ENCODE assay signal across 25 cellular contexts in the genomic region with DNA sequence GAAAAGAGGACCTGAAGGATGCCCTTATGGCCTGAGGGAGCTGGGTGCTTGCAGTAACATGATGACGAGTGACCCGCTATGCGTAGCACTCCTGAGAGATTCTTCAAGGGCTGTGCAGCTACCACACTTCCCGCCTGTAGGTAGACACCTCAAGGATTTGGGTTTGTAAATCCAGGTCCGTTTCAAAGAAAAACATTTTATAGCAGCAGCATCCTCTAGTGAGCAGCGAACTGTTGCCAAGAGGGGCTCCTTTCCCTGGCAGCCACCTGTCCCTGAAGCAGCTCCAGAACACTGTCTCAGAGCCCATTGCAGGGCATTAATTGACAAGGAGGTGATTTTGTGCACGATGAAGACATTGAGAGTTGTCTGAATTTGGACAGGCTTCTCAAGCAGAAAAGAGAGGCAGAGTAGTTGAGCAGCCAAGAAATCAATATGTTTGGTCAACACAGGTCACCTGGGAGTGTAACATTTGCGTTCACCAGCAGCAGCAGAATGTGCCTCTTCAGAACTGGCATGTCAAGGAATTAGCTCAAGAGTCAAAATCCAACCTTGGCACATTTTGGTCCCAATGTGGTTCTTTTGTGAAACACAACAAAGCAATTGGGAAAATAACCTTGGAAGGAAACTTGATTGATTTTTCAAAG.
"Had no signal": no experiment of that assay in that cellular context is flagged by ENCODE, and none has a peak within 500 bp of the region (broad histone marks: within the 10 kb centered on the region; RNA-seq: fewer than 3 reads in every experiment).

No MANE protein-coding gene starts in this region.

- H3K9me3 Mint-ChIP-seq: activated naive CD4-positive, alpha-beta T cell treated with anti-CD3 and anti-CD28 coated beads, Interleukin-2, amount 50 U/mL, for 24 hours; T-helper 2 cell treated with Interferon-gamma antibody and Interleukin-4, amounts not matched to agents 5 μg/mL and 100 μg/mL, for 36 hours had no signal

- H3K4me3 ChIP-seq: Peyer's patch, SJSA1 had no signal

- H3K4me1 Mint-ChIP-seq: activated naive CD4-positive, alpha-beta T cell treated with anti-CD3 and anti-CD28 coated beads, Interleukin-2, amount 50 U/mL, for 24 hours; central memory CD8-positive, alpha-beta T cell had no signal

- H3K4me3 Mint-ChIP-seq: activated CD8-positive, alpha-beta T cell treated with anti-CD3 and anti-CD28 coated beads, Interleukin-2, amount 10 ng/mL, durations not matched to agents 7 days and 5 days; activated naive CD4-positive, alpha-beta T cell treated with anti-CD3 and anti-CD28 coated beads, Interleukin-2, amount 50 U/mL, for 24 hours; central memory CD8-positive, alpha-beta T cell; T-helper 2 cell treated with Interferon-gamma antibody and Interleukin-4, amounts not matched to agents 5 μg/mL and 100 μg/mL, for 36 hours had no signal

- H3K4me1 ChIP-seq: Peyer's patch, SJSA1 had no signal

- H3K27me3 Mint-ChIP-seq: central memory CD8-positive, alpha-beta T cell had no signal

- H3K36me3 ChIP-seq: Peyer's patch, SJSA1 had no signal

- H3K27ac Mint-ChIP-seq: activated CD8-positive, alpha-beta T cell treated with anti-CD3 and anti-CD28 coated beads, Interleukin-2, amount 10 ng/mL, durations not matched to agents 7 days and 5 days; activated naive CD4-positive, alpha-beta T cell treated with anti-CD3 and anti-CD28 coated beads, Interleukin-2, amount 50 U/mL, for 24 hours; T-helper 2 cell treated with Interferon-gamma antibody and Interleukin-4, amounts not matched to agents 5 μg/mL and 100 μg/mL, for 36 hours had no signal

- H3K27ac ChIP-seq: Peyer's patch, SJSA1 had no signal

- H3K36me3 Mint-ChIP-seq: activated naive CD4-positive, alpha-beta T cell treated with anti-CD3 and anti-CD28 coated beads, Interleukin-2, amount 50 U/mL, for 24 hours had no signal

- DNase-seq: activated CD4-positive, alpha-beta T cell treated with anti-CD3 and anti-CD28 coated beads for 48 hours; activated CD4-positive, alpha-beta T cell treated with anti-CD3 and anti-CD28 coated beads, Interleukin-2, amount 50 U/mL, for 4 hours; activated CD8-positive, alpha-beta memory T cell treated with anti-CD3 and anti-CD28 coated beads, Interleukin-2, amount 50 U/mL, for 48 hours; activated CD8-positive, alpha-beta T cell treated with anti-CD3 and anti-CD28 coated beads, Interleukin-2, amount 10 ng/mL, durations not matched to agents 7 days and 5 days; activated T-cell treated with anti-CD3 and anti-CD28 coated beads, Interleukin-2, amount 50 U/mL, for 1 hour; aorta; cortex of kidney; Karpas-422; MM.1S; NCI-H1694; NCI-H2081; NCI-H2171 treated with DMSO at 0.1 percent for 48 hours; NCI-H226; NCI-H526; NCI-H774; NK-92 treated with Interleukin-12 subunit alpha and Interleukin-12 subunit beta, amount 100 ng/mL, for 24 hours; Peyer's patch; SHP77; SW 1271 had no signal

- H3K27me3 ChIP-seq: Peyer's patch, SJSA1 had no signal

- H3K9me3 ChIP-seq: Peyer's patch, SJSA1 had no signal

- ATAC-seq: activated CD4-positive, CD25-positive, alpha-beta regulatory T cell treated with anti-CD3 and anti-CD28 coated beads, Interleukin-2, amount 50 U/mL, for 24 hours; activated CD8-positive, alpha-beta T cell treated with anti-CD3 and anti-CD28 coated beads, Interleukin-2, amount 10 ng/mL, durations not matched to agents 7 days and 5 days; SK-N-SH treated with all-trans-retinoic acid at 6 μM for 48 hours had no signal
